Comparison of ENCODE assay signal across 21 cellular contexts in genomic region chr16:50831751-50832150, GRCh38.
A peak's percentile ranks its signal among the peaks of the same experiment; 100 is the strongest.
DNase-seq lines count a peak whose midpoint lies in the region; ATAC-seq, FAIRE-seq and TF ChIP-seq lines count a peak whose summit lies in the region.
"Had no signal": no experiment of that assay in that cellular context is flagged by ENCODE, and none has a peak within 500 bp of the region (broad histone marks: within the 10 kb centered on the region; RNA-seq: fewer than 3 reads in every experiment).

No MANE protein-coding gene starts in this region.

- no peak for FAIRE-seq in bronchial epithelial cell (lab: Jason Lieb, UNC)
- FAIRE-seq: D721Med, G401.6, GM12892, GM19239, H1 had no signal

- H3K27me3 Mint-ChIP-seq in type B pancreatic cell, result peaks cover 5% of the 10 kb centered on the region

- peak; percentile 12 for ATAC-seq in foreskin keratinocyte
- ATAC-seq in HG03521 (IDR thresholded peaks at IDR 0.05; ENCODE audit: unreplicated experiment), result no peak
- ATAC-seq: CD8-positive, alpha-beta T cell had no signal

- no peaks in the 10 kb centered on the region for H3K27me3 ChIP-seq in bronchial epithelial cell (ENCODE audit: control insufficient read depth, insufficient read depth, low read length)
- H3K27me3 ChIP-seq in foreskin keratinocyte, result peaks cover 3% of the 10 kb centered on the region
- no peaks in the 10 kb centered on the region for H3K27me3 ChIP-seq in effector memory CD4-positive, alpha-beta T cell (replicated peaks; ENCODE audit: control insufficient read depth, insufficient read depth, low read length, poor library complexity, severe bottlenecking)
- H3K27me3 ChIP-seq in Peyer's patch, result no peaks in the 10 kb centered on the region

- no peak overlapping the region for H3K4me3 Mint-ChIP-seq in type B pancreatic cell
- H3K4me3 Mint-ChIP-seq: CD14-positive monocyte; CD8-positive, alpha-beta T cell had no signal

- H3K4me1 ChIP-seq in foreskin keratinocyte, result no peaks in the 10 kb centered on the region
- no peaks in the 10 kb centered on the region for H3K4me1 ChIP-seq in effector memory CD4-positive, alpha-beta T cell (ENCODE audit: control insufficient read depth, insufficient read depth, low read length, poor library complexity, severe bottlenecking)
- H3K4me1 ChIP-seq in Peyer's patch, result no peaks in the 10 kb centered on the region

- no peaks in the 10 kb centered on the region for H3K4me1 Mint-ChIP-seq in type B pancreatic cell (ENCODE audit: unreplicated experiment)
- H3K4me1 Mint-ChIP-seq: CD14-positive monocyte had no signal

- no peaks in the 10 kb centered on the region for H3K9me3 ChIP-seq in effector memory CD4-positive, alpha-beta T cell (ENCODE audit: control insufficient read depth, low read length)
- no peaks in the 10 kb centered on the region for H3K9me3 ChIP-seq in Peyer's patch
- H3K9me3 ChIP-seq: HAP-1 had no signal

- no peak overlapping the region for H3K27ac Mint-ChIP-seq in type B pancreatic cell
- H3K27ac Mint-ChIP-seq: CD14-positive monocyte; CD8-positive, alpha-beta T cell had no signal

- no peak overlapping the region for H3K4me3 ChIP-seq in bronchial epithelial cell (ENCODE audit: low read depth, low read length)
- H3K4me3 ChIP-seq in effector memory CD4-positive, alpha-beta T cell (ENCODE audit: insufficient read depth, low read depth, low read length, poor library complexity, severe bottlenecking), result no peak overlapping the region
- no peak overlapping the region for H3K4me3 ChIP-seq in Peyer's patch
- H3K4me3 ChIP-seq: HAP-1 had no signal

- H3K36me3 ChIP-seq in bronchial epithelial cell (ENCODE audit: control insufficient read depth, insufficient read depth, low read length) (no peaks in the 10 kb centered on the region), Peyer's patch (no peaks in the 10 kb centered on the region)
- no peaks in the 10 kb centered on the region for H3K36me3 ChIP-seq in effector memory CD4-positive, alpha-beta T cell (ENCODE audit: control insufficient read depth, insufficient read depth, low read length)
- H3K36me3 ChIP-seq: HAP-1 had no signal

- no peaks in the 10 kb centered on the region for H3K36me3 Mint-ChIP-seq in type B pancreatic cell
- H3K36me3 Mint-ChIP-seq: CD14-positive monocyte; CD8-positive, alpha-beta T cell had no signal

- TF ChIP-seq CTCF in bronchial epithelial cell (IDR thresholded peaks at IDR 0.05; ENCODE audit: insufficient read depth, low read length, severe bottlenecking) (no peak), foreskin keratinocyte (conservative IDR thresholded peaks at IDR 0.05) (no peak), type B pancreatic cell (conservative IDR thresholded peaks at IDR 0.05) (no peak), Peyer's patch (IDR thresholded peaks at IDR 0.05) (no peak)

- H3K9me3 Mint-ChIP-seq in type B pancreatic cell, result no peaks in the 10 kb centered on the region

- TF ChIP-seq POLR2A in Peyer's patch (IDR thresholded peaks at IDR 0.05), result no peak

- DNase-seq in activated CD8-positive, alpha-beta memory T cell treated with anti-CD3 and anti-CD28 coated beads for 24 hours, result peak; percentile 13
- no peak for DNase-seq in activated CD8-positive, alpha-beta memory T cell treated with anti-CD3 and anti-CD28 coated beads, Interleukin-2, amount 50 U/mL, for 48 hours
- DNase-seq in bronchial epithelial cell (ENCODE audit: low read depth), result peak; percentile 32
- no peak for DNase-seq in foreskin keratinocyte
- peak; percentile 25 for DNase-seq in type B pancreatic cell (ENCODE audit: extremely low spot score, unreplicated experiment)
- DNase-seq in effector memory CD4-positive, alpha-beta T cell, result no peak
- DNase-seq in Peyer's patch, result no peak
- DNase-seq: COR-L47, DMS153, DMS79 treated with DMSO at 0.1 percent for 48 hours, EL had no signal

- H3K27ac ChIP-seq in foreskin keratinocyte (no peak overlapping the region), Peyer's patch (no peak overlapping the region)
- no peak overlapping the region for H3K27ac ChIP-seq in effector memory CD4-positive, alpha-beta T cell (ENCODE audit: insufficient read depth, low read length, poor library complexity, severe bottlenecking)
- H3K27ac ChIP-seq: 22Rv1 had no signal

Comparison
In these comparisons a context has a peak if more than half of its experiments do, and no peak if none do; other contexts are left out.
1. DNase-seq: peak in activated CD8-positive, alpha-beta memory T cell treated with anti-CD3 and anti-CD28 coated beads for 24 hours (single experiment), bronchial epithelial cell (single experiment) and type B pancreatic cell (single experiment); none in activated CD8-positive, alpha-beta memory T cell treated with anti-CD3 and anti-CD28 coated beads, Interleukin-2, amount 50 U/mL, for 48 hours (single experiment), foreskin keratinocyte (0 of 2), effector memory CD4-positive, alpha-beta T cell (0 of 3) and Peyer's patch (0 of 3).